Comparison of ENCODE assay signal across 17 cellular contexts in the genomic region with DNA sequence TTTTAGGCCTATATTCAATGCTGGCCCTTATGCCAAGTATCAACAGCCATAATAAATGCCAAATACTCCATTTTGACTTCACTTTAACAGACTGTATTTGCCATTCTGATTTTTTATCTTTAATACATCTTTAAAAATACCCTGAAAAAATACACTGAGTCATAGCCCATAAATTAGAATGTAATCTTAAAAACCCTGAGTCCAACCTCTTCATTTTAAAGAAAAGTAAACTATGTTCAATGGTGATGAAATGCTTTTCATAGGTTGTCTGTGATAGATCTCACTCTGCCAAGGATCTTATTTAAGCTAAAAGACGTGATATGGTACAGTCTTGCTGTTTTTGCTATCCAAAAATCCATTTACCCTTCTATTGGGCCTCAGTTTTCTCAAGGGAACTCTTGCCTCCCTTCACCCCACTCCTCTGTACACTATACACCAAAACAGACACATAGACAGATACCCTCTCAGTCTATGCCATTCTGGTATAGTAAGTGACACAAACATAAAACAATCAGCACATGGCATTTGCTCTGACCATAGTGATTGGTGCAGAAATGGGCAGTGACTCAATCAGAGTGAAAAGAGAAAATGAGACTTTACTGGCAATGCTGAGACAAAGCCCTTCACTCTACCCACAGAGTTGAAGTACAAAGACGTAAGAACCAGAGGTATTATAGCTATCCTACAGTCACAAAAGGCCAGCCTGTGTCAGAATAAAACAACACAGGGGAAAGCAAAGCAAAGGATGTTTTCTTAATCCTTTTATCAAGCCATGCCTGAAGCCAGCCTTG. TPM values are rescaled to one million over a fixed set of nuclear protein-coding genes. Genes with fewer than 3 reads are reported as not detected.
DNase-seq lines count a peak whose midpoint lies in the region; ATAC-seq, FAIRE-seq and TF ChIP-seq lines count a peak whose summit lies in the region.
"Had no signal": no experiment of that assay in that cellular context is flagged by ENCODE, and none has a peak within 500 bp of the region (broad histone marks: within the 10 kb centered on the region; RNA-seq: fewer than 3 reads in every experiment).

No MANE protein-coding gene starts in this region.

- WGBS in mesenchymal stem cell: 67% methylated on average over 2 of the region's 2 CpGs
- WGBS in small intestine, 3 donors: 87 to 92% (median 88%) methylated on average over 2 of the region's 2 CpGs

- no peak overlapping the region for H2AFZ ChIP-seq in DND-41 (ENCODE audit: low read depth, low read length)
- no peak overlapping the region for H2AFZ ChIP-seq in mesenchymal stem cell (ENCODE audit: low read depth, low read length)
- H2AFZ ChIP-seq: GM23338 had no signal

- peaks cover 20% of the 10 kb centered on the region for H3K36me3 Mint-ChIP-seq in activated naive CD8-positive, alpha-beta T cell treated with anti-CD3 and anti-CD28 coated beads, Interleukin-2, amount 10 ng/mL, durations not matched to agents 7 days and 5 days

- H3K4me3 Mint-ChIP-seq in activated naive CD8-positive, alpha-beta T cell treated with anti-CD3 and anti-CD28 coated beads, Interleukin-2, amount 10 ng/mL, durations not matched to agents 7 days and 5 days: peak overlapping the region; percentile 49
- H3K4me3 Mint-ChIP-seq: activated B cell treated with CpG ODN at 0.5 μM for 24 hours, GM23338 had no signal

- H3K4me1 ChIP-seq in DND-41 (ENCODE audit: insufficient read depth, low read length): peaks cover 5% of the 10 kb centered on the region; the same call in 1 of the 2 replicates
- peaks cover 4% of the 10 kb centered on the region for H3K4me1 ChIP-seq in mesenchymal stem cell (ENCODE audit: control insufficient read depth, insufficient read depth, low read depth, low read length)
- H3K4me1 ChIP-seq in small intestine (ENCODE audit: control insufficient read depth in 2 of 2, insufficient read depth in 1 of 2, low read depth in 1 of 2, low read length in 1 of 2): peaks cover 0 to 3% of the 10 kb centered on the region in 2 donors
- H3K4me1 ChIP-seq: right atrium auricular region had no signal

- H3K18ac ChIP-seq in mesenchymal stem cell (ENCODE audit: low read depth in 1 of 2, low read length in 2 of 2): no peak overlapping the region

- no peak overlapping the region for H4K91ac ChIP-seq in mesenchymal stem cell (ENCODE audit: low read length)

- H2BK120ac ChIP-seq in mesenchymal stem cell (ENCODE audit: low read depth, low read length): no peak overlapping the region

- peaks cover 48% of the 10 kb centered on the region for H3K79me2 ChIP-seq in DND-41 (ENCODE audit: insufficient read depth, low read length)

- H3K9me3 Mint-ChIP-seq in activated naive CD8-positive, alpha-beta T cell treated with anti-CD3 and anti-CD28 coated beads, Interleukin-2, amount 10 ng/mL, durations not matched to agents 7 days and 5 days: peaks cover 13% of the 10 kb centered on the region
- H3K9me3 Mint-ChIP-seq: GM23338 had no signal

- no peak overlapping the region for H3K23ac ChIP-seq in mesenchymal stem cell (ENCODE audit: low read length in 2 of 2)

- no peaks in the 10 kb centered on the region for H3K27me3 ChIP-seq in DND-41 (ENCODE audit: insufficient read depth, low read length, poor library complexity)
- no peaks in the 10 kb centered on the region for H3K27me3 ChIP-seq in mesenchymal stem cell (ENCODE audit: control insufficient read depth in 1 of 2, insufficient read depth in 1 of 2, low read length in 2 of 2)
- H3K27me3 ChIP-seq in small intestine (ENCODE audit: control insufficient read depth in 2 of 2, insufficient read depth in 2 of 2, low read length in 2 of 2): no peaks in the 10 kb centered on the region
- H3K27me3 ChIP-seq: right atrium auricular region, stomach had no signal

- H3K4me1 Mint-ChIP-seq in activated naive CD8-positive, alpha-beta T cell treated with anti-CD3 and anti-CD28 coated beads, Interleukin-2, amount 10 ng/mL, durations not matched to agents 7 days and 5 days: peaks cover 19% of the 10 kb centered on the region

- no peak overlapping the region for H2BK12ac ChIP-seq in mesenchymal stem cell (ENCODE audit: low read length in 2 of 2)

- H2AK5ac ChIP-seq in mesenchymal stem cell (ENCODE audit: low read length, severe bottlenecking): no peak overlapping the region

- H3K9me3 ChIP-seq in DND-41 (ENCODE audit: insufficient read depth, low read length, severe bottlenecking): peaks cover 6% of the 10 kb centered on the region
- no peaks in the 10 kb centered on the region for H3K9me3 ChIP-seq in mesenchymal stem cell (ENCODE audit: control insufficient read depth, low read length)
- no peaks in the 10 kb centered on the region for H3K9me3 ChIP-seq in small intestine (ENCODE audit: control insufficient read depth, low read depth)
- H3K9me3 ChIP-seq: right atrium auricular region, stomach had no signal

- no peak overlapping the region for H2BK15ac ChIP-seq in mesenchymal stem cell (ENCODE audit: low read depth, poor library complexity, severe bottlenecking)

- H3K27ac ChIP-seq in DND-41 (ENCODE audit: low read length) (no peak overlapping the region), mesenchymal stem cell (ENCODE audit: low read length, poor library complexity, severe bottlenecking) (no peak overlapping the region), small intestine (ENCODE audit: low read depth in 1 of 2, low read length in 1 of 2) (no peak overlapping the region)
- H3K27ac ChIP-seq: right atrium auricular region, stomach had no signal

- H3K14ac ChIP-seq in mesenchymal stem cell (ENCODE audit: low read length in 2 of 2): no peak overlapping the region

- no peak overlapping the region for H3K4ac ChIP-seq in mesenchymal stem cell (ENCODE audit: low read depth in 1 of 2, low read length in 2 of 2)

- peak; percentile 27; the same call in 1 of the 3 replicates for ATAC-seq in DND-41 (ENCODE audit: insufficient read depth, low read depth)
- ATAC-seq in GM21786 (IDR thresholded peaks at IDR 0.05; ENCODE audit: unreplicated experiment): peak; percentile 60
- peak; percentile 50 for ATAC-seq in activated naive CD8-positive, alpha-beta T cell treated with anti-CD3 and anti-CD28 coated beads, Interleukin-2, amount 10 ng/mL, durations not matched to agents 7 days and 5 days (ENCODE audit: low read depth)
- ATAC-seq in HG02884 (IDR thresholded peaks at IDR 0.05; ENCODE audit: unreplicated experiment): no peak
- ATAC-seq: esophagus mucosa, GM23338 had no signal

- H3K27ac Mint-ChIP-seq in activated naive CD8-positive, alpha-beta T cell treated with anti-CD3 and anti-CD28 coated beads, Interleukin-2, amount 10 ng/mL, durations not matched to agents 7 days and 5 days: peak overlapping the region; percentile 76
- H3K27ac Mint-ChIP-seq: activated B cell treated with CpG ODN at 0.5 μM for 24 hours, GM23338 had no signal

- H4K8ac ChIP-seq in mesenchymal stem cell (ENCODE audit: low read length): no peak overlapping the region

- no peak overlapping the region for H2BK5ac ChIP-seq in mesenchymal stem cell (ENCODE audit: low read depth, low read length, poor library complexity, severe bottlenecking)

- 0 out of 2 replicates have a peak, but pooled peaks cover 6% of the 10 kb centered on the region for H3K36me3 ChIP-seq in DND-41 (ENCODE audit: insufficient read depth, low read length)
- no peaks in the 10 kb centered on the region for H3K36me3 ChIP-seq in mesenchymal stem cell (ENCODE audit: control insufficient read depth in 1 of 2, insufficient read depth in 2 of 2, low read depth in 1 of 2, low read length in 2 of 2)
- H3K36me3 ChIP-seq in small intestine (ENCODE audit: control insufficient read depth in 2 of 2, insufficient read depth in 2 of 2, low read length in 2 of 2): no peaks in the 10 kb centered on the region
- H3K36me3 ChIP-seq: right atrium auricular region, stomach had no signal

- TF ChIP-seq CTCF in DND-41 (IDR thresholded peaks at IDR 0.05; ENCODE audit: borderline replicate concordance, extremely low read depth, low read length, poor library complexity, severe bottlenecking): no peak
- no peak for TF ChIP-seq CTCF in GM13976 (IDR thresholded peaks at IDR 0.05; ENCODE audit: borderline replicate concordance, control extremely low read depth, extremely low read depth, insufficient read depth, missing control alignments)

- FAIRE-seq in small intestine (lab: Jason Lieb, UNC): no peak
- FAIRE-seq: colon had no signal

- H3K4me2 ChIP-seq in DND-41 (ENCODE audit: insufficient read depth, low read length): no peak overlapping the region
- no peak overlapping the region for H3K4me2 ChIP-seq in mesenchymal stem cell (ENCODE audit: low read length, poor library complexity, severe bottlenecking)
- H3K4me2 ChIP-seq: GM23338 had no signal

- no peaks in the 10 kb centered on the region for H3K79me1 ChIP-seq in mesenchymal stem cell (replicated peaks; ENCODE audit: low read length, poor library complexity, severe bottlenecking)

- no peak overlapping the region for H3K9ac ChIP-seq in DND-41 (ENCODE audit: low read depth, low read length)
- H3K9ac ChIP-seq in mesenchymal stem cell (ENCODE audit: low read length): no peak overlapping the region

- in situ Hi-C loops in GM13976 (cut with MboI; ENCODE audit: low sequenced_read_pairs, unreplicated experiment): no loop called here

- POLR2A ChIA-PET in activated naive CD8-positive, alpha-beta T cell treated with anti-CD3 and anti-CD28 coated beads, Interleukin-2, amount 10 ng/mL, durations not matched to agents 7 days and 5 days (lab: Charles Lee): interaction anchor here (0.6 to 2.9 kb wide), 4 partner anchors 10 to 49 kb away, joined by 3 to 18 read pairs (median 4); a partner anchor contains a TSS

- no peak for DNase-seq in DND-41
- DNase-seq in activated naive CD8-positive, alpha-beta T cell treated with anti-CD3 and anti-CD28 coated beads, Interleukin-2, amount 10 ng/mL, durations not matched to agents 7 days and 5 days: no peak
- peak; percentile 23 for DNase-seq in mesenchymal stem cell
- no peak for DNase-seq in small intestine
- DNase-seq in GM13976 (ENCODE audit: low spot score): no peak
- no peak for DNase-seq in effector CD4-positive, alpha-beta T cell
- DNase-seq: activated B cell treated with CpG ODN at 0.5 μM for 24 hours; activated effector memory CD4-positive, alpha-beta T cell treated with Interleukin-2 at 50 U/mL for 16 hours; CD4-positive, alpha-beta memory T cell; hippocampal formation; stomach had no signal

- no peaks in the 10 kb centered on the region for H4K20me1 ChIP-seq in DND-41 (ENCODE audit: insufficient read depth, low read length)

- H3K27me3 Mint-ChIP-seq in activated naive CD8-positive, alpha-beta T cell treated with anti-CD3 and anti-CD28 coated beads, Interleukin-2, amount 10 ng/mL, durations not matched to agents 7 days and 5 days: no peaks in the 10 kb centered on the region
- H3K27me3 Mint-ChIP-seq: activated B cell treated with CpG ODN at 0.5 μM for 24 hours; CD4-positive, alpha-beta memory T cell had no signal

- H3K4me3 ChIP-seq in DND-41 (ENCODE audit: low read depth in 1 of 2, low read length in 2 of 2) (no peak overlapping the region), mesenchymal stem cell (ENCODE audit: insufficient read depth in 1 of 2, low read depth in 1 of 2, low read length in 2 of 2) (no peak overlapping the region), small intestine (ENCODE audit: low read depth in 1 of 2, low read length in 2 of 2) (no peak overlapping the region)
- H3K4me3 ChIP-seq: GM23338, right atrium auricular region, stomach had no signal

RNA-seq across cellular contexts. Expression of a gene that starts 49.1 kb away (rescaled TPM):
- total RNA-seq in activated naive CD8-positive, alpha-beta T cell treated with anti-CD3 and anti-CD28 coated beads, Interleukin-2, amount 10 ng/mL, durations not matched to agents 7 days and 5 days: 100 to 1,000 TPM; 249 to 255 TPM
- 51.7 TPM for polyA plus RNA-seq in mesenchymal stem cell (2013, experiment 1 of 2)
- polyA plus RNA-seq in mesenchymal stem cell (2013, experiment 2 of 2): 55.6 TPM
- 10 to 100 TPM; 38.8 to 61.1 (median 51.1) TPM for polyA plus RNA-seq in small intestine
